20 cellular contexts compared by ENCODE assay signal in genomic region chr4:139851133-139851532, GRCh38.
DNase-seq lines count a peak whose midpoint lies in the region; ATAC-seq and TF ChIP-seq lines count a peak whose summit lies in the region.
"Had no signal": no experiment of that assay in that cellular context is flagged by ENCODE, and none has a peak within 500 bp of the region (broad histone marks: within the 10 kb centered on the region; RNA-seq: fewer than 3 reads in every experiment).

No MANE protein-coding gene starts in this region.

- H3K9me3 ChIP-seq in cardiac muscle cell (ENCODE audit: low read depth) (no peaks in the 10 kb centered on the region), lower lobe of right lung (no peaks in the 10 kb centered on the region)
- H3K9me3 ChIP-seq: A549, SK-N-SH had no signal

- H3K4me3 ChIP-seq in cardiac muscle cell (no peak overlapping the region), lower lobe of right lung (no peak overlapping the region)
- H3K4me3 ChIP-seq: A549 had no signal

- H3K36me3 ChIP-seq in cardiac muscle cell: no peaks in the 10 kb centered on the region
- H3K36me3 ChIP-seq in lower lobe of right lung: no peaks in the 10 kb centered on the region

- H3K4me1 ChIP-seq in cardiac muscle cell (ENCODE audit: low read depth) (peaks cover 33% of the 10 kb centered on the region), lower lobe of right lung (no peaks in the 10 kb centered on the region)

- DNase-seq in cardiac muscle cell (ENCODE audit: low read depth in 1 of 2, low spot score in 1 of 2): no peak
- no peak for DNase-seq in left ventricle myocardium superior
- no peak for DNase-seq in lower lobe of right lung
- DNase-seq in DMS79 (lab: John Stamatoyannopoulos, UW): no peak
- DNase-seq in stimulated activated CD4-positive, alpha-beta T cell treated with anti-CD3 and anti-CD28 coated beads, Interleukin-2, amount 100 ng/mL, for 24 hours: no peak
- DNase-seq in stimulated activated CD4-positive, alpha-beta T cell treated with anti-CD3 and anti-CD28 coated beads, Interleukin-1b, Interleukin-23, amount 100 ng/mL, for 48 hours: no peak
- DNase-seq: Kasumi-1; MM.1S; NCI-H1048; NCI-H1417 treated with DMSO at 0.1 percent for 48 hours; NCI-H187; NCI-H226; NCI-H524 treated with DMSO at 0.1 percent for 48 hours; NK-92 treated with Interleukin-12 subunit alpha and Interleukin-12 subunit beta, amount 100 ng/mL, for 24 hours; SIG-M5; SK-N-SH had no signal

- TF ChIP-seq CTCF in cardiac muscle cell (IDR thresholded peaks at IDR 0.05; ENCODE audit: low read depth, low read length) (no peak), VCaP (conservative IDR thresholded peaks at IDR 0.05) (no peak), lower lobe of right lung (IDR thresholded peaks at IDR 0.05) (no peak)

- ATAC-seq in left ventricle myocardium superior (no peak), lower lobe of right lung (peak; percentile 75 to 77), HG02840 (IDR thresholded peaks at IDR 0.05; ENCODE audit: low FRiP score, unreplicated experiment) (no peak)
- ATAC-seq: A549, Panc1 had no signal

- H3K27ac ChIP-seq in cardiac muscle cell (peak overlapping the region; percentile 46), VCaP (peak overlapping the region; percentile 96), lower lobe of right lung (no peak overlapping the region)
- H3K27ac ChIP-seq: A549 had no signal

- intact Hi-C loops in left ventricle myocardium superior (cut with micrococcal nuclease): no loop called here
- intact Hi-C loops in lower lobe of right lung (cut with DNase I): no loop called here

- H3K27me3 ChIP-seq in cardiac muscle cell (no peaks in the 10 kb centered on the region), lower lobe of right lung (ENCODE audit: low read depth) (no peaks in the 10 kb centered on the region)

Comparison
In these comparisons a context has a peak if more than half of its experiments do, and no peak if none do; other contexts are left out.
1. ATAC-seq: peak in lower lobe of right lung (2 of 2); none in left ventricle myocardium superior (single experiment) and HG02840 (single experiment).